15 cellular contexts compared by ENCODE assay signal in genomic region chr7:44764665-44765578, GRCh38. TPM values are rescaled to one million over a fixed set of nuclear protein-coding genes. Genes with fewer than 3 reads are reported as not detected.
DNase-seq lines count a peak whose midpoint lies in the region; TF ChIP-seq lines count a peak whose summit lies in the region.
"Had no signal": no experiment of that assay in that cellular context is flagged by ENCODE, and none has a peak within 500 bp of the region (broad histone marks: within the 10 kb centered on the region; RNA-seq: fewer than 3 reads in every experiment).

No MANE protein-coding gene starts in this region.

- H3K4me3 Mint-ChIP-seq in activated CD4-positive, alpha-beta T cell treated with anti-CD3 and anti-CD28 coated beads, Interleukin-2, amount 10 ng/mL, durations not matched to agents 24 days and 14 days: no peak overlapping the region
- H3K4me3 Mint-ChIP-seq: activated naive CD8-positive, alpha-beta T cell treated with anti-CD3 and anti-CD28 coated beads, Interleukin-2, amount 10 ng/mL, durations not matched to agents 7 days and 5 days; T-helper 17 cell had no signal

- no peak for TF ChIP-seq CTCF in GM13977 (IDR thresholded peaks at IDR 0.05; ENCODE audit: extremely low read depth, insufficient read depth, missing control alignments)

- H3K27me3 Mint-ChIP-seq in activated CD4-positive, alpha-beta T cell treated with anti-CD3 and anti-CD28 coated beads, Interleukin-2, amount 10 ng/mL, durations not matched to agents 24 days and 14 days: no peaks in the 10 kb centered on the region
- H3K27me3 Mint-ChIP-seq: activated naive CD8-positive, alpha-beta T cell treated with anti-CD3 and anti-CD28 coated beads, Interleukin-2, amount 10 ng/mL, durations not matched to agents 7 days and 5 days; T-helper 17 cell had no signal

- intact Hi-C loops in activated CD4-positive, alpha-beta T cell treated with anti-CD3 and anti-CD28 coated beads, Interleukin-2, amount 10 ng/mL, durations not matched to agents 24 days and 14 days (cut with micrococcal nuclease): no loop called here

- no peak overlapping the region for H3K27ac Mint-ChIP-seq in activated CD4-positive, alpha-beta T cell treated with anti-CD3 and anti-CD28 coated beads, Interleukin-2, amount 10 ng/mL, durations not matched to agents 24 days and 14 days
- H3K27ac Mint-ChIP-seq: activated naive CD8-positive, alpha-beta T cell treated with anti-CD3 and anti-CD28 coated beads, Interleukin-2, amount 10 ng/mL, durations not matched to agents 7 days and 5 days; T-helper 17 cell had no signal

- H3K4me1 Mint-ChIP-seq in activated CD4-positive, alpha-beta T cell treated with anti-CD3 and anti-CD28 coated beads, Interleukin-2, amount 10 ng/mL, durations not matched to agents 24 days and 14 days: peaks cover 18% of the 10 kb centered on the region

- DNase-seq in GM13977 (ENCODE audit: low spot score): peak; percentile 23
- peak; percentile 20 for DNase-seq in M059J (ENCODE audit: low read depth)
- peak; percentile 13 for DNase-seq in epidermal melanocyte (ENCODE audit: insufficient read length, low spot score)
- DNase-seq in pons (ENCODE audit: low spot score): peak; percentile 62
- no peak for DNase-seq in kidney glomerular epithelial cell (lab: John Stamatoyannopoulos, UW)
- DNase-seq in stimulated activated CD4-positive, alpha-beta T cell treated with anti-CD3 and anti-CD28 coated beads, Interleukin-4, amount 100 ng/mL, for 24 hours: no peak
- DNase-seq in activated CD4-positive, alpha-beta T cell treated with anti-CD3 and anti-CD28 coated beads, Interleukin-2, amount 10 ng/mL, durations not matched to agents 24 days and 14 days: no peak
- DNase-seq: activated naive CD8-positive, alpha-beta T cell treated with anti-CD3 and anti-CD28 coated beads, Interleukin-2, amount 10 ng/mL, durations not matched to agents 7 days and 5 days; NCI-H1105; NCI-H2081 treated with DMSO at 0.1 percent for 48 hours; NCI-H510A; ovary; SIG-M5; stimulated activated CD4-positive, alpha-beta T cell treated with anti-CD3 and anti-CD28 coated beads, Interleukin-4, amount 100 ng/mL, for 4 hours; T-helper 17 cell had no signal

- H3K36me3 Mint-ChIP-seq in activated CD4-positive, alpha-beta T cell treated with anti-CD3 and anti-CD28 coated beads, Interleukin-2, amount 10 ng/mL, durations not matched to agents 24 days and 14 days (ENCODE audit: low read depth): peaks cover 62% of the 10 kb centered on the region

- H3K9me3 Mint-ChIP-seq in activated CD4-positive, alpha-beta T cell treated with anti-CD3 and anti-CD28 coated beads, Interleukin-2, amount 10 ng/mL, durations not matched to agents 24 days and 14 days: no peaks in the 10 kb centered on the region
- H3K9me3 Mint-ChIP-seq: activated naive CD8-positive, alpha-beta T cell treated with anti-CD3 and anti-CD28 coated beads, Interleukin-2, amount 10 ng/mL, durations not matched to agents 7 days and 5 days had no signal

- in situ Hi-C loops in GM13977 (cut with MboI; ENCODE audit: low pct_unique_long_range_greater_than_20kb, low sequenced_read_pairs, unreplicated experiment): no loop called here

RNA-seq across cellular contexts. Expression of gene ZMIZ2, which starts 16.3 kb away (rescaled TPM):
- total RNA-seq in M059J (2014; rRNA removed; shearing (Covaris generic)): 6.2 and 11.4 TPM in 2 replicates
- 130 and 133 TPM in 2 replicates for total RNA-seq in activated CD4-positive, alpha-beta T cell treated with anti-CD3 and anti-CD28 coated beads, Interleukin-2, amount 10 ng/mL, durations not matched to agents 24 days and 14 days

RNA-seq across cellular contexts. Expression of gene PPIA, which starts 31.6 kb away (rescaled TPM):
- 4,190 and 5,216 TPM in 2 replicates for total RNA-seq in M059J (2014; rRNA removed; shearing (Covaris generic))
- 2,368 and 2,448 TPM in 2 replicates for total RNA-seq in activated CD4-positive, alpha-beta T cell treated with anti-CD3 and anti-CD28 coated beads, Interleukin-2, amount 10 ng/mL, durations not matched to agents 24 days and 14 days

Comparison
In these comparisons a context has a peak if more than half of its experiments do, and no peak if none do; other contexts are left out.
1. DNase-seq: peak in GM13977 (single experiment), M059J (single experiment), epidermal melanocyte (single experiment) and pons (single experiment); none in kidney glomerular epithelial cell (single experiment), stimulated activated CD4-positive, alpha-beta T cell treated with anti-CD3 and anti-CD28 coated beads, Interleukin-4, amount 100 ng/mL, for 24 hours (single experiment) and activated CD4-positive, alpha-beta T cell treated with anti-CD3 and anti-CD28 coated beads, Interleukin-2, amount 10 ng/mL, durations not matched to agents 24 days and 14 days (single experiment).
2. RNA of gene ZMIZ2, which starts 16.3 kb away (total RNA-seq): 130 to 133 TPM in activated CD4-positive, alpha-beta T cell treated with anti-CD3 and anti-CD28 coated beads, Interleukin-2, amount 10 ng/mL, durations not matched to agents 24 days and 14 days; 6.2 to 11.4 TPM in M059J; every median in the first group is over 10 times any median in the second.